ENCODE assay signal across 8 cellular contexts in genomic region chr1:54356680-54357147, GRCh38. TPM values are rescaled to one million over a fixed set of nuclear protein-coding genes. Genes with fewer than 3 reads are reported as not detected.
DNase-seq lines count a peak whose midpoint lies in the region; ATAC-seq, FAIRE-seq and TF ChIP-seq lines count a peak whose summit lies in the region.

No MANE protein-coding gene starts in this region.

- peaks cover 61% of the 10 kb centered on the region for H3K36me3 ChIP-seq in NT2/D1 (ENCODE audit: insufficient read depth, insufficient read length, low read length)
- H3K36me3 ChIP-seq in GM12878 (ENCODE audit: control insufficient read depth in 2 of 2, insufficient read depth in 2 of 2, low read length in 1 of 2): peaks cover 0 to 6% of the 10 kb centered on the region in 2 experiments; a peak in 2 of 4 replicates
- H3K36me3 ChIP-seq in small intestine (ENCODE audit: control insufficient read depth in 2 of 2, insufficient read depth in 2 of 2, low read length in 2 of 2): no peaks in the 10 kb centered on the region

- SMC1A ChIA-PET in GM12878 (lab: Charles Lee; ENCODE audit: uncharacterized antibody, unreplicated experiment): interaction anchor here (0.8 to 2.9 kb wide), 5 partner anchors 14 to 230 kb away, joined by 3 to 9 read pairs (median 3); partner anchors contain the start of gene SSBP3

- H3K27ac ChIP-seq in GM12878 (ENCODE audit: control insufficient read depth, insufficient read depth) (peak overlapping the region; percentile 66), small intestine (ENCODE audit: low read depth in 1 of 2, low read length in 1 of 2) (peak overlapping the region; percentile 17 to 39)

- POLR2A ChIA-PET in GM12878 (lab: Charles Lee): interaction anchor here (0.8 to 1.8 kb wide), 3 partner anchors 14 to 50 kb away, joined by 4 to 11 read pairs (median 7); partner anchors contain the start of gene SSBP3

- BruUV-seq in GM12878 (replicated peaks; lab: Mats Ljungman, UMichigan): no TSS peak

- TF ChIP-seq POLR2A in GM12878 (IDR thresholded peaks at IDR 0.05; ENCODE audit: low read depth, low read length): peak; percentile 36; the same call in 1 of the 2 replicates

- peak; percentile 93 for ATAC-seq in GM12878

- no peaks in the 10 kb centered on the region for H4K20me1 ChIP-seq in GM12878 (ENCODE audit: control insufficient read depth, insufficient read depth)

- in situ Hi-C loops in GM12878 (cut with MboI): no loop called here

- H3K4me2 ChIP-seq in GM12878 (ENCODE audit: control insufficient read depth, insufficient read depth): peak overlapping the region; percentile 51

- RAD21 ChIA-PET in GM12878 (lab: Charles Lee; ENCODE audit: unreplicated experiment): interaction anchor here (1.2 to 2.3 kb wide), 4 partner anchors 20 to 133 kb away, joined by 3 to 8 read pairs (median 6); partner anchors contain the start of gene SSBP3

- H3K9ac ChIP-seq in NT2/D1 (ENCODE audit: insufficient read length, low read depth): peak overlapping the region; percentile 43
- peak overlapping the region; percentile 43 for H3K9ac ChIP-seq in GM12878 (ENCODE audit: control insufficient read depth, insufficient read depth, low read length)

- peak; percentile 35; the same call in 1 of the 2 replicates for TF ChIP-seq RAD21 in GM12878 (IDR thresholded peaks at IDR 0.05; ENCODE audit: insufficient read depth, low read depth, low read length)

- no peaks in the 10 kb centered on the region for H3K27me3 ChIP-seq in NT2/D1 (ENCODE audit: insufficient read depth, insufficient read length)
- H3K27me3 ChIP-seq in GM12878 (replicated peaks in 1 of 2; ENCODE audit: control insufficient read depth in 2 of 2, insufficient read depth in 2 of 2, low read length in 1 of 2): no peaks in the 10 kb centered on the region
- H3K27me3 ChIP-seq in small intestine (ENCODE audit: control insufficient read depth in 2 of 2, insufficient read depth in 2 of 2, low read length in 2 of 2): no peaks in the 10 kb centered on the region

- CTCF ChIA-PET in GM12878 (lab: Yijun Ruan, JAX): interaction anchor here (0.7 to 1.4 kb wide), 2 partner anchors 44 to 84 kb away, joined by 3 to 5 read pairs; no protein-coding TSS in a partner anchor

- FAIRE-seq in GM12878 (lab: Jason Lieb, UNC) (peak; percentile 90), small intestine (lab: Jason Lieb, UNC) (no peak)

- TF ChIP-seq CTCF in GM12873 (IDR thresholded peaks at IDR 0.05; ENCODE audit: insufficient read depth, low read depth, low read length, missing control alignments) (peak; percentile 40), GM12878 (IDR thresholded peaks at IDR 0.05 in 2 of 3, conservative IDR thresholded peaks at IDR 0.05 in 1 of 3; ENCODE audit: control insufficient read depth in 2 of 3, extremely low read depth in 1 of 3, insufficient read depth in 1 of 3, low read depth in 3 of 3, low read length in 3 of 3) (peak; percentile 23 to 40 (median 38); a peak in 4 of 6 replicates)

- intact Hi-C loops in GM12878 (cut with micrococcal nuclease; ENCODE audit: unreplicated experiment): loop anchor here (1.0 to 5.0 kb wide), 3 partner anchors 20 to 132 kb away; partner anchors contain the start of gene SSBP3
- intact Hi-C loops in posterior vena cava (cut with DNase I): no loop called here

- H3K79me2 ChIP-seq in GM12878 (ENCODE audit: control insufficient read depth, insufficient read depth, low read length): peaks cover 28% of the 10 kb centered on the region

- H2AFZ ChIP-seq in GM12878 (ENCODE audit: control insufficient read depth, low read depth, low read length): peak overlapping the region; percentile 11

- peaks cover 52% of the 10 kb centered on the region for H3K4me1 ChIP-seq in NT2/D1 (ENCODE audit: insufficient read depth, insufficient read length)
- H3K4me1 ChIP-seq in GM12878 (ENCODE audit: control insufficient read depth, insufficient read depth, low read length): peaks cover 20% of the 10 kb centered on the region
- H3K4me1 ChIP-seq in small intestine (ENCODE audit: control insufficient read depth in 2 of 2, insufficient read depth in 1 of 2, low read depth in 1 of 2, low read length in 1 of 2): peaks cover 2 to 5% of the 10 kb centered on the region in 2 donors

- no peak for DNase-seq in NT2/D1 (ENCODE audit: low read depth, low spot score)
- DNase-seq in GM12878 (ENCODE audit: low read depth, low spot score): peak; percentile 33
- DNase-seq in small intestine: no peak
- no peak for DNase-seq in HCEC 1CT
- no peak for DNase-seq in NCI-H1436 treated with DMSO at 0.1 percent for 48 hours (lab: John Stamatoyannopoulos, UW)
- no peak for DNase-seq in posterior vena cava (ENCODE audit: low spot score)
- DNase-seq in NCI-H2029 (lab: John Stamatoyannopoulos, UW): no peak

- no peak overlapping the region for H3K4me3 ChIP-seq in NT2/D1 (ENCODE audit: insufficient read length, low read depth)
- H3K4me3 ChIP-seq in GM12878: peak overlapping the region; percentile 34; the same call in 1 of the 2 replicates
- H3K4me3 ChIP-seq in small intestine (ENCODE audit: low read depth in 1 of 2, low read length in 2 of 2): no peak overlapping the region

- H3K9me3 ChIP-seq in NT2/D1 (ENCODE audit: insufficient read depth, low read length): no peaks in the 10 kb centered on the region
- no peaks in the 10 kb centered on the region for H3K9me3 ChIP-seq in GM12878 (replicated peaks; ENCODE audit: control insufficient read depth, insufficient read depth, low read length)
- no peaks in the 10 kb centered on the region for H3K9me3 ChIP-seq in small intestine (ENCODE audit: control insufficient read depth, low read depth)

- no peak for TF ChIP-seq EP300 in GM12878 (IDR thresholded peaks at IDR 0.05; ENCODE audit: borderline replicate concordance in 1 of 2, control insufficient read depth in 1 of 2, low read depth in 2 of 2, low read length in 2 of 2)

- 4% methylated on average over 9 of the region's 9 CpGs for WGBS in GM12878 (ENCODE audit: insufficient coverage, insufficient replicate concordance, low lambda C conversion rate, missing lambda C conversion rate)
- WGBS in small intestine, 3 donors: 20 to 36% (median 24%) methylated on average over 9 of the region's 9 CpGs

TF ChIP-seq in GM12878, 131 proteins besides CTCF, POLR2A, EP300 and RAD21 (continues in another document):
- TF ChIP-seq CREM (IDR thresholded peaks at IDR 0.05; ENCODE audit: low read depth) (0 out of 2 replicates have a peak, but pooled peaks have one; percentile 31), ZSCAN29 (IDR thresholded peaks at IDR 0.05) (no peak), CEBPZ (IDR thresholded peaks at IDR 0.05; ENCODE audit: low read depth, low read length) (no peak), RUNX3 (IDR thresholded peaks at IDR 0.05; ENCODE audit: low read length) (peak; percentile 29; the same call in 1 of the 2 replicates), POLR2AphosphoS5 (IDR thresholded peaks at IDR 0.05; ENCODE audit: low read length) (no peak), TCF7 (IDR thresholded peaks at IDR 0.05; ENCODE audit: borderline replicate concordance) (peak; percentile 48; the same call in 1 of the 2 replicates), SREBF1 (IDR thresholded peaks at IDR 0.05; ENCODE audit: low read length) (no peak)

RNA-seq across cellular contexts. Expression of gene SSBP3, which starts 49.5 kb away (rescaled TPM):
- 27.4 and 27.5 TPM in 2 replicates for total RNA-seq in GM12878 (2013; cell fraction: nucleolus; rRNA removed)
- total RNA-seq in GM12878 (2014; rRNA removed) (15.8 and 16.1 TPM in 2 replicates), GM12878 (2014; rRNA removed; fragmentation: Illumina TruSeq; extraction: Trizol) (16.7 and 21.5 TPM in 2 replicates), GM12878 (2021) (50.4 and 51.7 TPM in 2 replicates), posterior vena cava (10 to 100 TPM; 41.8 to 56.1 TPM)
- 10.0 TPM for polyA plus RNA-seq in GM12878 (2011; ENCODE audit: low read depth)
- polyA plus RNA-seq in GM12878 (2011; rRNA removed) (8.1 and 18.0 TPM in 2 replicates), GM12878 (2014; fragmentation: Illumina TruSeq; extraction: Trizol) (38.8 and 40.3 TPM in 2 replicates), GM12878 (2014; fragmentation: Nextera tagmentation; extraction: Ambion mirVana) (1 to 10 TPM; 4.1 to 7.9 TPM), GM12878 (2014; rRNA removed) (30.1 and 41.9 TPM in 2 replicates), GM12878 (2016; fragmentation: Nextera tagmentation; extraction: Ambion mirVana) (1 to 10 TPM; 6.4 to 6.6 TPM), small intestine (10 to 100 TPM; 24.2 to 38.7 (median 25.7) TPM)
- 15.5 and 16.6 TPM in 2 replicates for polyA plus RNA-seq in GM12878 (2011; cell fraction: cytosol; rRNA removed)
- polyA plus RNA-seq in GM12878 (2011; cell fraction: nucleus; rRNA removed): 31.4 and 44.2 TPM in 2 replicates
- polyA plus RNA-seq in GM12878 (2012): 22.0 and 30.8 TPM in 2 replicates
- polyA minus RNA-seq in GM12878 (2011; rRNA and poly(A)+ RNA removed): 9.3 and 10.4 TPM in 2 replicates
- 7.1 and 10.2 TPM in 2 replicates for polyA minus RNA-seq in GM12878 (2011; cell fraction: cytosol; rRNA and poly(A)+ RNA removed)
- 3.7 and 11.5 TPM in 2 replicates for polyA minus RNA-seq in GM12878 (2011; cell fraction: nucleus; rRNA and poly(A)+ RNA removed)
